In genomic region chr16:27483083-27483437, GRCh38 we compare ENCODE assay signal across 19 cellular contexts.
A peak's percentile ranks its signal among the peaks of the same experiment; 100 is the strongest.
DNase-seq lines count a peak whose midpoint lies in the region; ATAC-seq and TF ChIP-seq lines count a peak whose summit lies in the region.
"Had no signal": no experiment of that assay in that cellular context is flagged by ENCODE, and none has a peak within 500 bp of the region (broad histone marks: within the 10 kb centered on the region; RNA-seq: fewer than 3 reads in every experiment).

No MANE protein-coding gene starts in this region.

- no peak for TF ChIP-seq CTCF in choroid plexus epithelial cell (conservative IDR thresholded peaks at IDR 0.05; ENCODE audit: low read depth, low read length)
- no peak for TF ChIP-seq CTCF in thyroid gland (IDR thresholded peaks at IDR 0.05)
- TF ChIP-seq CTCF in mesothelial cell of epicardium (IDR thresholded peaks at IDR 0.05; ENCODE audit: unreplicated experiment): no peak

- no peak overlapping the region for H3K27ac Mint-ChIP-seq in mesothelial cell of epicardium
- H3K27ac Mint-ChIP-seq: B cell had no signal

- no peaks in the 10 kb centered on the region for H3K27me3 ChIP-seq in thyroid gland
- H3K27me3 ChIP-seq: BLaER1 treated with 17β-estradiol and CSF1 and Interleukin-3, amounts not matched to agents 10 nM and 100 nM had no signal

- 71 to 74% methylated on average over 5 of the region's 5 CpGs for WGBS in thyroid gland, 2 donors

- TF ChIP-seq POLR2A in thyroid gland (IDR thresholded peaks at IDR 0.05): no peak

- no peaks in the 10 kb centered on the region for H3K27me3 Mint-ChIP-seq in mesothelial cell of epicardium (ENCODE audit: low read depth)
- H3K27me3 Mint-ChIP-seq: B cell had no signal

- H3K27ac ChIP-seq in thyroid gland: peak overlapping the region in 2 of 3 donors; percentile 12 to 66
- H3K27ac ChIP-seq: BLaER1 treated with 17β-estradiol and CSF1 and Interleukin-3, amounts not matched to agents 10 nM and 100 nM; GM23248; HL-60 had no signal

- H3K4me3 Mint-ChIP-seq in mesothelial cell of epicardium: no peak overlapping the region
- H3K4me3 Mint-ChIP-seq: B cell; CD8-positive, alpha-beta memory T cell had no signal

- H3K36me3 ChIP-seq in thyroid gland: peaks cover 82 to 88% of the 10 kb centered on the region in 2 donors

- H3K4me1 ChIP-seq in thyroid gland: peaks cover 12% of the 10 kb centered on the region in 2 donors
- H3K4me1 ChIP-seq: BLaER1 treated with 17β-estradiol and CSF1 and Interleukin-3, amounts not matched to agents 10 nM and 100 nM; HAP-1 had no signal

- H3K36me3 Mint-ChIP-seq in mesothelial cell of epicardium: peaks cover 59% of the 10 kb centered on the region

- intact Hi-C loops in thyroid gland (cut with DNase I): no loop called here

- DNase-seq in choroid plexus epithelial cell (ENCODE audit: low read depth) (peak; percentile 55), left kidney (ENCODE audit: low read depth, low spot score) (peak; percentile 32), renal cortical epithelial cell (ENCODE audit: low read depth) (peak; percentile 51), thyroid gland (peak in 1 of 2 donors; percentile 26), NCI-H2196 (lab: John Stamatoyannopoulos, UW; ENCODE audit: unreplicated experiment) (no peak), mesothelial cell of epicardium (ENCODE audit: low spot score in 2 of 2, unreplicated experiment in 2 of 2) (no peak)
- DNase-seq: CD8-positive, alpha-beta memory T cell; COR-L47; DMS 273 treated with DMSO at 0.1 percent for 48 hours; DMS53; DND-41; EL; GM23248 had no signal

- no peak for ATAC-seq in GM18520 (IDR thresholded peaks at IDR 0.05; ENCODE audit: unreplicated experiment)
- ATAC-seq: GM12878 had no signal

- no peak overlapping the region for H3K4me3 ChIP-seq in choroid plexus epithelial cell (ENCODE audit: low read depth, low read length)
- no peak overlapping the region for H3K4me3 ChIP-seq in thyroid gland (replicated peaks in 1 of 3)
- H3K4me3 ChIP-seq: BLaER1 treated with 17β-estradiol and CSF1 and Interleukin-3, amounts not matched to agents 10 nM and 100 nM; GM12878; GM23248; HAP-1 had no signal

- H3K9me3 Mint-ChIP-seq in mesothelial cell of epicardium: no peaks in the 10 kb centered on the region
- H3K9me3 Mint-ChIP-seq: CD8-positive, alpha-beta memory T cell had no signal

- H3K4me1 Mint-ChIP-seq in mesothelial cell of epicardium: no peaks in the 10 kb centered on the region
- H3K4me1 Mint-ChIP-seq: B cell; CD8-positive, alpha-beta memory T cell had no signal

- H3K9me3 ChIP-seq in thyroid gland: no peaks in the 10 kb centered on the region
- H3K9me3 ChIP-seq: BLaER1 treated with 17β-estradiol and CSF1 and Interleukin-3, amounts not matched to agents 10 nM and 100 nM; HAP-1 had no signal

Comparison
In these comparisons a context has a peak if more than half of its experiments do, and no peak if none do; other contexts are left out.
1. DNase-seq: peak in choroid plexus epithelial cell (single experiment), left kidney (single experiment) and renal cortical epithelial cell (single experiment); none in NCI-H2196 (single experiment) and mesothelial cell of epicardium (0 of 2).